ENCODE assay signal across 1 cellular context in the genomic region with DNA sequence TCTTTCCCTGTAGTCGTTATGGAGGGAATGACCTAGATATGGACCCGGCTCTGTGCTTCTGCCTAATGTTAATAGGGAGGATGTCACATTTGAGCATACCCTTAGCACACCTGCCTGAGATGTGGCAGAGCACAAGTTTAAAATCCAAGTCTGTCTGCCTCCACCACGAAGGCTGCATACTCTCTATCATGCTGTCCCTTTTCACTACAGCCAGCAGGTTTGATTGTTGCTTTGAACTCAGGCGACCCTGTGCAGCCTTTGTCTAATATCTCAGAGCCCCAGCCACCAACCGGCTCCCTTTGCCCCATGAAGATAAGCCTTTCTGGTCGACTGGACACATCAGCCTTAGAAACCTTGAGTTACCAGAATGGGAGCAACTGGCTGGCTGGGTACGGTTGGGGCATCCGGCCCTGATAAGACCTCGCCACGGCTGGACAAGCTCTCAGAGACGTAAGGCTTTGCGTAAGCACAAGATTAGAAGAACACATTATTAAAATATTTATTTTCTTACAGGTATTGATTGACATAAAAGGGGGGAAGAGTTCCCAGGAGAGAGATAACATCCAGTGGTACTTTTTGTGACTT.
TF ChIP-seq lines count a peak whose summit lies in the region.

No MANE protein-coding gene starts in this region.

TF ChIP-seq in K562, 482 proteins besides CTCF, POLR2A, EP300 and RAD21 (continued from another document and continues in another):
- no peak for TF ChIP-seq ELF2 (CRISPR knock-in tag; IDR thresholded peaks at IDR 0.05)
- no peak for TF ChIP-seq ZSCAN29 (IDR thresholded peaks at IDR 0.05)
- no peak for TF ChIP-seq PHTF2 (CRISPR knock-in tag; IDR thresholded peaks at IDR 0.05)
- TF ChIP-seq, protein P1, sequence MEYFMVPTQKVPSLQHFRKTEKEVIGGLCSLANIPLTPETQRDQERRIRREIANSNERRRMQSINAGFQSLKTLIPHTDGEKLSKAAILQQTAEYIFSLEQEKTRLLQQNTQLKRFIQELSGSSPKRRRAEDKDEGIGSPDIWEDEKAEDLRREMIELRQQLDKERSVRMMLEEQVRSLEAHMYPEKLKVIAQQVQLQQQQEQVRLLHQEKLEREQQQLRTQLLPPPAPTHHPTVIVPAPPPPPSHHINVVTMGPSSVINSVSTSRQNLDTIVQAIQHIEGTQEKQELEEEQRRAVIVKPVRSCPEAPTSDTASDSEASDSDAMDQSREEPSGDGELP (CRISPR knock-in tag; IDR thresholded peaks at IDR 0.05; ENCODE audit: borderline replicate concordance), result peak; percentile 80; the same call in 1 of the 2 replicates
- no peak for TF ChIP-seq ZC3H11A (IDR thresholded peaks at IDR 0.05; ENCODE audit: low read depth, low read length)
- TF ChIP-seq ZNF644 (tag; IDR thresholded peaks at IDR 0.05; ENCODE audit: low read depth), result peak; percentile 95
- TF ChIP-seq ZBED1 (IDR thresholded peaks at IDR 0.05), result no peak
- TF ChIP-seq STAT5B (CRISPR knock-in tag; IDR thresholded peaks at IDR 0.05), result no peak
- no peak; the same call in 1 of the 2 replicates for TF ChIP-seq ZBTB33 (CRISPR knock-in tag; IDR thresholded peaks at IDR 0.05)
- TF ChIP-seq, protein P2, sequence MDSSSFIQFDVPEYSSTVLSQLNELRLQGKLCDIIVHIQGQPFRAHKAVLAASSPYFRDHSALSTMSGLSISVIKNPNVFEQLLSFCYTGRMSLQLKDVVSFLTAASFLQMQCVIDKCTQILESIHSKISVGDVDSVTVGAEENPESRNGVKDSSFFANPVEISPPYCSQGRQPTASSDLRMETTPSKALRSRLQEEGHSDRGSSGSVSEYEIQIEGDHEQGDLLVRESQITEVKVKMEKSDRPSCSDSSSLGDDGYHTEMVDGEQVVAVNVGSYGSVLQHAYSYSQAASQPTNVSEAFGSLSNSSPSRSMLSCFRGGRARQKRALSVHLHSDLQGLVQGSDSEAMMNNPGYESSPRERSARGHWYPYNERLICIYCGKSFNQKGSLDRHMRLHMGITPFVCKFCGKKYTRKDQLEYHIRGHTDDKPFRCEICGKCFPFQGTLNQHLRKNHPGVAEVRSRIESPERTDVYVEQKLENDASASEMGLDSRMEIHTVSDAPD (CRISPR knock-in tag; IDR thresholded peaks at IDR 0.05), result 0 out of 2 replicates have a peak, but pooled peaks have one; percentile 59
- peak; percentile 16 for TF ChIP-seq TBP (optimal IDR thresholded peaks at IDR 0.05; ENCODE audit: low read depth, low read length)
- TF ChIP-seq ELK1 (CRISPR knock-in tag; IDR thresholded peaks at IDR 0.05), result no peak
- TF ChIP-seq, protein P3, sequence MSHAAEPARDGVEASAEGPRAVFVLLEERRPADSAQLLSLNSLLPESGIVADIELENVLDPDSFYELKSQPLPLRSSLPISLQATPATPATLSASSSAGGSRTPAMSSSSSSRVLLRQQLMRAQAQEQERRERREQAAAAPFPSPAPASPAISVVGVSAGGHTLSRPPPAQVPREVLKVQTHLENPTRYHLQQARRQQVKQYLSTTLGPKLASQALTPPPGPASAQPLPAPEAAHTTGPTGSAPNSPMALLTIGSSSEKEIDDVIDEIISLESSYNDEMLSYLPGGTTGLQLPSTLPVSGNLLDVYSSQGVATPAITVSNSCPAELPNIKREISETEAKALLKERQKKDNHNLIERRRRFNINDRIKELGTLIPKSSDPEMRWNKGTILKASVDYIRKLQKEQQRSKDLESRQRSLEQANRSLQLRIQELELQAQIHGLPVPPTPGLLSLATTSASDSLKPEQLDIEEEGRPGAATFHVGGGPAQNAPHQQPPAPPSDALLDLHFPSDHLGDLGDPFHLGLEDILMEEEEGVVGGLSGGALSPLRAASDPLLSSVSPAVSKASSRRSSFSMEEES (CRISPR knock-in tag; IDR thresholded peaks at IDR 0.05), result no peak
- TF ChIP-seq ZNF347 (CRISPR knock-in tag; IDR thresholded peaks at IDR 0.05; ENCODE audit: low read depth), result no peak
- TF ChIP-seq PML (IDR thresholded peaks at IDR 0.05; ENCODE audit: low read length), result peak; percentile 99
- TF ChIP-seq, protein P4, sequence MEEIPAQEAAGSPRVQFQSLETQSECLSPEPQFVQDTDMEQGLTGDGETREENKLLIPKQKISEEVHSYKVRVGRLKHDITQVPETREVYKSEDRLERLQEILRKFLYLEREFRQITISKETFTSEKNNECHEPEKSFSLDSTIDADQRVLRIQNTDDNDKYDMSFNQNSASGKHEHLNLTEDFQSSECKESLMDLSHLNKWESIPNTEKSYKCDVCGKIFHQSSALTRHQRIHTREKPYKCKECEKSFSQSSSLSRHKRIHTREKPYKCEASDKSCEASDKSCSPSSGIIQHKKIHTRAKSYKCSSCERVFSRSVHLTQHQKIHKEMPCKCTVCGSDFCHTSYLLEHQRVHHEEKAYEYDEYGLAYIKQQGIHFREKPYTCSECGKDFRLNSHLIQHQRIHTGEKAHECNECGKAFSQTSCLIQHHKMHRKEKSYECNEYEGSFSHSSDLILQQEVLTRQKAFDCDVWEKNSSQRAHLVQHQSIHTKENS (CRISPR knock-in tag; IDR thresholded peaks at IDR 0.05), result no peak
- no peak for TF ChIP-seq SMARCB1 (IDR thresholded peaks at IDR 0.05; ENCODE audit: insufficient read length, low read depth)
- no peak for TF ChIP-seq U2AF2 (optimal IDR thresholded peaks at IDR 0.05; ENCODE audit: low read depth, low read length)
- TF ChIP-seq MNT (conservative IDR thresholded peaks at IDR 0.05), result peak in 1 of 2 experiments; percentile 61; a peak in 2 of 4 replicates
- TF ChIP-seq FIP1L1 (IDR thresholded peaks at IDR 0.05; ENCODE audit: low read depth, low read length, poor library complexity, severe bottlenecking), result no peak
- peak; percentile 85 for TF ChIP-seq MEF2A (IDR thresholded peaks at IDR 0.05; ENCODE audit: control insufficient read depth, low read depth, low read length)
- no peak for TF ChIP-seq MXD1 (CRISPR knock-in tag; IDR thresholded peaks at IDR 0.05; ENCODE audit: borderline replicate concordance, poor library complexity, severe bottlenecking)
- TF ChIP-seq BRCA1 (IDR thresholded peaks at IDR 0.05), result no peak
- no peak for TF ChIP-seq BRCA1 (CRISPR knock-in tag; IDR thresholded peaks at IDR 0.05)
- TF ChIP-seq FOXJ3 (CRISPR knock-in tag; IDR thresholded peaks at IDR 0.05), result no peak
- TF ChIP-seq ZNF561 (CRISPR knock-in tag; conservative IDR thresholded peaks at IDR 0.05), result 0 out of 2 replicates have a peak, but pooled peaks have one; percentile 53
- no peak for TF ChIP-seq DNMT1 (IDR thresholded peaks at IDR 0.05)
- TF ChIP-seq, protein P5, sequence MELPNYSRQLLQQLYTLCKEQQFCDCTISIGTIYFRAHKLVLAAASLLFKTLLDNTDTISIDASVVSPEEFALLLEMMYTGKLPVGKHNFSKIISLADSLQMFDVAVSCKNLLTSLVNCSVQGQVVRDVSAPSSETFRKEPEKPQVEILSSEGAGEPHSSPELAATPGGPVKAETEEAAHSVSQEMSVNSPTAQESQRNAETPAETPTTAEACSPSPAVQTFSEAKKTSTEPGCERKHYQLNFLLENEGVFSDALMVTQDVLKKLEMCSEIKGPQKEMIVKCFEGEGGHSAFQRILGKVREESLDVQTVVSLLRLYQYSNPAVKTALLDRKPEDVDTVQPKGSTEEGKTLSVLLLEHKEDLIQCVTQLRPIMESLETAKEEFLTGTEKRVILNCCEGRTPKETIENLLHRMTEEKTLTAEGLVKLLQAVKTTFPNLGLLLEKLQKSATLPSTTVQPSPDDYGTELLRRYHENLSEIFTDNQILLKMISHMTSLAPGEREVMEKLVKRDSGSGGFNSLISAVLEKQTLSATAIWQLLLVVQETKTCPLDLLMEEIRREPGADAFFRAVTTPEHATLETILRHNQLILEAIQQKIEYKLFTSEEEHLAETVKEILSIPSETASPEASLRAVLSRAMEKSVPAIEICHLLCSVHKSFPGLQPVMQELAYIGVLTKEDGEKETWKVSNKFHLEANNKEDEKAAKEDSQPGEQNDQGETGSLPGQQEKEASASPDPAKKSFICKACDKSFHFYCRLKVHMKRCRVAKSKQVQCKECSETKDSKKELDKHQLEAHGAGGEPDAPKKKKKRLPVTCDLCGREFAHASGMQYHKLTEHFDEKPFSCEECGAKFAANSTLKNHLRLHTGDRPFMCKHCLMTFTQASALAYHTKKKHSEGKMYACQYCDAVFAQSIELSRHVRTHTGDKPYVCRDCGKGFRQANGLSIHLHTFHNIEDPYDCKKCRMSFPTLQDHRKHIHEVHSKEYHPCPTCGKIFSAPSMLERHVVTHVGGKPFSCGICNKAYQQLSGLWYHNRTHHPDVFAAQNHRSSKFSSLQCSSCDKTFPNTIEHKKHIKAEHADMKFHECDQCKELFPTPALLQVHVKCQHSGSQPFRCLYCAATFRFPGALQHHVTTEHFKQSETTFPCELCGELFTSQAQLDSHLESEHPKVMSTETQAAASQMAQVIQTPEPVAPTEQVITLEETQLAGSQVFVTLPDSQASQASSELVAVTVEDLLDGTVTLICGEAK (IDR thresholded peaks at IDR 0.05), result no peak
- TF ChIP-seq, protein P5 (CRISPR knock-in tag; IDR thresholded peaks at IDR 0.05), result no peak
- peak; percentile 75; the same call in 1 of the 2 replicates for TF ChIP-seq ZNF23 (CRISPR knock-in tag; IDR thresholded peaks at IDR 0.05)
- TF ChIP-seq ARID2 (IDR thresholded peaks at IDR 0.05), result no peak
- peak; percentile 88 for TF ChIP-seq PYGO2 (tag; IDR thresholded peaks at IDR 0.05)
- TF ChIP-seq OTX1 (CRISPR knock-in tag; IDR thresholded peaks at IDR 0.05), result peak; percentile 61; the same call in 1 of the 2 replicates
- peak; percentile 82 for TF ChIP-seq MEF2D (tag; conservative IDR thresholded peaks at IDR 0.05; ENCODE audit: low read depth)
- TF ChIP-seq ZNF217 (CRISPR knock-in tag; IDR thresholded peaks at IDR 0.05), result no peak
- no peak for TF ChIP-seq NFIC (IDR thresholded peaks at IDR 0.05)
- TF ChIP-seq ILF3 (IDR thresholded peaks at IDR 0.05; ENCODE audit: borderline replicate concordance), result no peak
- peak; percentile 87 for TF ChIP-seq BRD9 (IDR thresholded peaks at IDR 0.05; ENCODE audit: low read depth, partially characterized antibody)
- peak; percentile 57 for TF ChIP-seq ZNF134 (CRISPR knock-in tag; conservative IDR thresholded peaks at IDR 0.05)
- peak; percentile 89 for TF ChIP-seq CREB1 (IDR thresholded peaks at IDR 0.05)
- TF ChIP-seq CREB1 (CRISPR knock-in tag; IDR thresholded peaks at IDR 0.05), result no peak
- no peak for TF ChIP-seq KAT7 (CRISPR knock-in tag; IDR thresholded peaks at IDR 0.05; ENCODE audit: borderline replicate concordance)
- TF ChIP-seq POLR2G (IDR thresholded peaks at IDR 0.05; ENCODE audit: low read depth, low read length), result no peak
